ENCODE assay signal across 15 cellular contexts in genomic region chr3:5806192-5806591, GRCh38.
A peak's percentile ranks its signal among the peaks of the same experiment; 100 is the strongest.
DNase-seq lines count a peak whose midpoint lies in the region; TF ChIP-seq lines count a peak whose summit lies in the region.
"Had no signal": no experiment of that assay in that cellular context is flagged by ENCODE, and none has a peak within 500 bp of the region (broad histone marks: within the 10 kb centered on the region; RNA-seq: fewer than 3 reads in every experiment).

No MANE protein-coding gene starts in this region.

- no peak overlapping the region for H3K27ac ChIP-seq in A673 (ENCODE audit: low read depth, low read length, poor library complexity, severe bottlenecking)
- no peak overlapping the region for H3K27ac ChIP-seq in OCI-LY3 (ENCODE audit: low read length)
- no peak overlapping the region for H3K27ac ChIP-seq in hepatocyte
- H3K27ac ChIP-seq in coronary artery: no peak overlapping the region
- H3K27ac ChIP-seq in adrenal gland: no peak overlapping the region

- intact Hi-C loops in A673 (cut with micrococcal nuclease; ENCODE audit: unreplicated experiment) (no loop called here), adrenal gland (cut with DNase I) (no loop called here)

- POLR2A ChIA-PET in A673 (lab: Charles Lee; ENCODE audit: low non-redundant PET): no interaction called here

- H3K4me1 ChIP-seq in A673 (ENCODE audit: insufficient read depth, low read length, poor library complexity, severe bottlenecking) (no peaks in the 10 kb centered on the region), OCI-LY3 (ENCODE audit: low read length) (peaks cover 7% of the 10 kb centered on the region), hepatocyte (ENCODE audit: insufficient read depth) (no peaks in the 10 kb centered on the region), adrenal gland (replicated peaks in 1 of 2) (no peaks in the 10 kb centered on the region)

- no peaks in the 10 kb centered on the region for H3K27me3 ChIP-seq in A673 (replicated peaks; ENCODE audit: insufficient read depth, low read depth, low read length, poor library complexity)
- no peaks in the 10 kb centered on the region for H3K27me3 ChIP-seq in OCI-LY3 (ENCODE audit: low read depth, low read length)
- no peaks in the 10 kb centered on the region for H3K27me3 ChIP-seq in hepatocyte
- H3K27me3 ChIP-seq in adrenal gland: no peaks in the 10 kb centered on the region
- H3K27me3 ChIP-seq: MG63 had no signal

- peak; percentile 63 for DNase-seq in A673 (ENCODE audit: low spot score)
- no peak for DNase-seq in GM13977 (ENCODE audit: low spot score)
- DNase-seq in hepatocyte (ENCODE audit: low spot score): peak; percentile 27
- no peak for DNase-seq in coronary artery (ENCODE audit: low spot score)
- no peak for DNase-seq in activated CD4-positive, alpha-beta T cell treated with anti-CD3 and anti-CD28 coated beads for 48 hours
- no peak for DNase-seq in adrenal gland
- DNase-seq in OCI-M2 (lab: John Stamatoyannopoulos, UW; ENCODE audit: unreplicated experiment): no peak
- DNase-seq: activated CD8-positive, alpha-beta T cell treated with anti-CD3 and anti-CD28 coated beads for 36 hours; activated naive CD4-positive, alpha-beta T cell treated with anti-CD3 and anti-CD28 coated beads, Interleukin-2, amount 10 ng/mL, durations not matched to agents 7 days and 5 days; cortex of kidney; kidney; MG63; NCI-H510A; T-helper 17 cell had no signal

- H4K20me1 ChIP-seq in OCI-LY3 (ENCODE audit: insufficient read depth, low read length) (no peaks in the 10 kb centered on the region), hepatocyte (ENCODE audit: insufficient read depth, poor library complexity, severe bottlenecking) (no peaks in the 10 kb centered on the region)

- H3K36me3 ChIP-seq in A673 (ENCODE audit: insufficient read depth, low read length, poor library complexity, severe bottlenecking) (no peaks in the 10 kb centered on the region), OCI-LY3 (replicated peaks; ENCODE audit: low read depth, low read length) (no peaks in the 10 kb centered on the region), hepatocyte (replicated peaks; ENCODE audit: insufficient read depth, low read depth) (no peaks in the 10 kb centered on the region), adrenal gland (replicated peaks in 1 of 2) (no peaks in the 10 kb centered on the region)
- H3K36me3 ChIP-seq: MG63 had no signal

- WGBS in hepatocyte (ENCODE audit: low lambda C conversion rate, missing lambda C conversion rate): 71% methylated on average over 1 of the region's 1 CpG
- 85 to 89% (median 86%) methylated on average over 1 of the region's 1 CpG for whole genome bisulfite sequencing in adrenal gland, 4 donors

- BruUV-seq in A673 (replicated peaks; lab: Mats Ljungman, UMichigan): no TSS peak

- TF ChIP-seq POLR2A in adrenal gland (IDR thresholded peaks at IDR 0.05): no peak

- no peak overlapping the region for H3K9ac ChIP-seq in OCI-LY3 (ENCODE audit: low read length)

- no peaks in the 10 kb centered on the region for H3K79me2 ChIP-seq in OCI-LY3 (ENCODE audit: low read length)
- no peaks in the 10 kb centered on the region for H3K79me2 ChIP-seq in hepatocyte

- H3K9me2 ChIP-seq in hepatocyte (replicated peaks; ENCODE audit: insufficient read depth): no peaks in the 10 kb centered on the region

- H3K4me2 ChIP-seq in OCI-LY3 (ENCODE audit: low read length) (no peak overlapping the region), hepatocyte (no peak overlapping the region)

- CTCF ChIA-PET in A673 (lab: Charles Lee): no interaction called here

- no peak overlapping the region for H3K4me3 ChIP-seq in A673 (ENCODE audit: low read depth, low read length, poor library complexity, severe bottlenecking)
- no peak overlapping the region for H3K4me3 ChIP-seq in OCI-LY3 (ENCODE audit: low read length)
- H3K4me3 ChIP-seq in hepatocyte: no peak overlapping the region
- H3K4me3 ChIP-seq in coronary artery: no peak overlapping the region
- H3K4me3 ChIP-seq in adrenal gland: no peak overlapping the region
- H3K4me3 ChIP-seq: MG63 had no signal

- in situ Hi-C loops in GM13977 (cut with MboI; ENCODE audit: low pct_unique_long_range_greater_than_20kb, low sequenced_read_pairs, unreplicated experiment): no loop called here

- H3K9me3 ChIP-seq in A673 (ENCODE audit: low read depth, low read length, poor library complexity, severe bottlenecking) (no peaks in the 10 kb centered on the region), OCI-LY3 (ENCODE audit: insufficient read depth, low read length) (no peaks in the 10 kb centered on the region), hepatocyte (ENCODE audit: low read depth) (no peaks in the 10 kb centered on the region), adrenal gland (replicated peaks in 1 of 3) (no peaks in the 10 kb centered on the region)
- H3K9me3 ChIP-seq: MG63 had no signal

- no peak overlapping the region for H2AFZ ChIP-seq in OCI-LY3 (ENCODE audit: low read depth, low read length)
- no peak overlapping the region for H2AFZ ChIP-seq in hepatocyte

- TF ChIP-seq CTCF in A673 (conservative IDR thresholded peaks at IDR 0.05; ENCODE audit: low read depth, low read length): peak; percentile 65
- TF ChIP-seq CTCF in GM13977 (IDR thresholded peaks at IDR 0.05; ENCODE audit: extremely low read depth, insufficient read depth, missing control alignments): peak; percentile 36
- TF ChIP-seq CTCF in OCI-LY3 (IDR thresholded peaks at IDR 0.05; ENCODE audit: low read depth, low read length): peak; percentile 62
- peak; percentile 41 for TF ChIP-seq CTCF in hepatocyte (IDR thresholded peaks at IDR 0.05; ENCODE audit: poor library complexity)
- no peak for TF ChIP-seq CTCF in coronary artery (IDR thresholded peaks at IDR 0.05)
- TF ChIP-seq CTCF in adrenal gland (IDR thresholded peaks at IDR 0.05): no peak

Comparison
In these comparisons a context has a peak if more than half of its experiments do, and no peak if none do; other contexts are left out.
1. DNase-seq: peak in A673 (single experiment) and hepatocyte (single experiment); none in GM13977 (single experiment), coronary artery (single experiment), activated CD4-positive, alpha-beta T cell treated with anti-CD3 and anti-CD28 coated beads for 48 hours (single experiment), adrenal gland (0 of 7) and OCI-M2 (single experiment).
2. CTCF ChIP-seq: peak in A673 (single experiment), GM13977 (single experiment), OCI-LY3 (single experiment) and hepatocyte (single experiment); none in coronary artery (single experiment) and adrenal gland (0 of 6).